ENCODE assay signal across 38 cellular contexts in genomic region chr4:18914182-18914581, GRCh38.
"Had no signal": no experiment of that assay in that cellular context is flagged by ENCODE, and none has a peak within 500 bp of the region (broad histone marks: within the 10 kb centered on the region; RNA-seq: fewer than 3 reads in every experiment).

No MANE protein-coding gene starts in this region.

- H3K9me3 ChIP-seq: ascending aorta, colonic mucosa, SK-N-SH had no signal

- H3K9ac ChIP-seq: KMS-11, SK-N-SH had no signal

- H3K27me3 ChIP-seq: ascending aorta, cardiac muscle cell, colonic mucosa, SJSA1 had no signal

- ATAC-seq: activated CD8-positive, alpha-beta memory T cell treated with anti-CD3 and anti-CD28 coated beads, Interleukin-2, amount 10 ng/mL, durations not matched to agents 7 days and 5 days; activated T-cell treated with anti-CD3 and anti-CD28 coated beads, Interleukin-2, amount 50 U/mL, for 72 hours had no signal

- H3K36me3 ChIP-seq: ascending aorta, cardiac muscle cell, colonic mucosa, SJSA1, WERI-Rb-1 had no signal

- H3K4me2 ChIP-seq: KMS-11, SK-N-SH had no signal

- DNase-seq: activated CD4-positive, alpha-beta memory T cell treated with anti-CD3 and anti-CD28 coated beads, Interleukin-2, amount 10 ng/mL, durations not matched to agents 7 days and 5 days; activated CD4-positive, alpha-beta T cell treated with anti-CD3 and anti-CD28 coated beads for 1 hour; activated CD4-positive, alpha-beta T cell treated with anti-CD3 and anti-CD28 coated beads for 48 hours; activated CD4-positive, CD25-positive, alpha-beta regulatory T cell; activated CD8-positive, alpha-beta memory T cell treated with anti-CD3 and anti-CD28 coated beads for 24 hours; activated CD8-positive, alpha-beta memory T cell treated with anti-CD3 and anti-CD28 coated beads, Interleukin-2, amount 10 ng/mL, durations not matched to agents 7 days and 5 days; activated CD8-positive, alpha-beta memory T cell treated with anti-CD3 and anti-CD28 coated beads, Interleukin-2, amount 50 U/mL, for 48 hours; activated gamma-delta T cell; activated naive CD4-positive, alpha-beta T cell treated with Interleukin-2 at 50 U/mL for 16 hours; activated naive CD8-positive, alpha-beta T cell treated with anti-CD3 and anti-CD28 coated beads, Interleukin-2, amount 10 ng/mL, durations not matched to agents 7 days and 5 days; activated T-cell treated with anti-CD3 and anti-CD28 coated beads, Interleukin-2, amount 50 U/mL, for 72 hours; amygdala; colonic mucosa; MM.1S; NCI-H1092 treated with DMSO at 0.1 percent for 48 hours; NCI-H1417; NCI-H146; NCI-H187; NCI-H2029 treated with DMSO at 0.1 percent for 48 hours; NCI-H2171 treated with DMSO at 0.1 percent for 48 hours; NCI-H2227 treated with DMSO at 0.1 percent for 48 hours; NCI-H446; NCI-H510A treated with DMSO at 0.1 percent for 48 hours; NCI-H69; NCI-H82; NK-92 treated with Interleukin-12 subunit alpha and Interleukin-12 subunit beta, amount 100 ng/mL, for 24 hours; SHP77 treated with DMSO at 0.1 percent for 48 hours; SK-N-SH; WERI-Rb-1 had no signal

- H3K4me1 ChIP-seq: ascending aorta, colonic mucosa, SJSA1 had no signal

- H3K27me3 Mint-ChIP-seq: activated CD4-positive, alpha-beta memory T cell treated with anti-CD3 and anti-CD28 coated beads, Interleukin-2, amount 10 ng/mL, durations not matched to agents 7 days and 5 days; activated CD8-positive, alpha-beta memory T cell treated with anti-CD3 and anti-CD28 coated beads, Interleukin-2, amount 10 ng/mL, durations not matched to agents 7 days and 5 days; activated naive CD4-positive, alpha-beta T cell treated with anti-CD3 and anti-CD28 coated beads, Interleukin-2, amount 50 U/mL, for 24 hours; activated naive CD8-positive, alpha-beta T cell treated with anti-CD3 and anti-CD28 coated beads, Interleukin-2, amount 10 ng/mL, durations not matched to agents 7 days and 5 days; central memory CD8-positive, alpha-beta T cell had no signal

- H3K4me1 Mint-ChIP-seq: activated CD4-positive, alpha-beta memory T cell treated with anti-CD3 and anti-CD28 coated beads, Interleukin-2, amount 10 ng/mL, durations not matched to agents 7 days and 5 days; activated CD8-positive, alpha-beta memory T cell treated with anti-CD3 and anti-CD28 coated beads, Interleukin-2, amount 10 ng/mL, durations not matched to agents 7 days and 5 days; activated naive CD4-positive, alpha-beta T cell treated with anti-CD3 and anti-CD28 coated beads, Interleukin-2, amount 50 U/mL, for 24 hours; activated naive CD8-positive, alpha-beta T cell treated with anti-CD3 and anti-CD28 coated beads, Interleukin-2, amount 10 ng/mL, durations not matched to agents 7 days and 5 days; brain; central memory CD8-positive, alpha-beta T cell had no signal

- H3K36me3 Mint-ChIP-seq: activated CD8-positive, alpha-beta memory T cell treated with anti-CD3 and anti-CD28 coated beads, Interleukin-2, amount 10 ng/mL, durations not matched to agents 7 days and 5 days; activated naive CD4-positive, alpha-beta T cell treated with anti-CD3 and anti-CD28 coated beads, Interleukin-2, amount 50 U/mL, for 24 hours; activated naive CD8-positive, alpha-beta T cell treated with anti-CD3 and anti-CD28 coated beads, Interleukin-2, amount 10 ng/mL, durations not matched to agents 7 days and 5 days; brain had no signal

- H3K27ac ChIP-seq: ascending aorta, cardiac muscle cell, colonic mucosa, KMS-11, SJSA1, WERI-Rb-1 had no signal

- H3K4me3 ChIP-seq: ascending aorta, cardiac muscle cell, colonic mucosa, SJSA1 had no signal

- H3K4me3 Mint-ChIP-seq: activated CD4-positive, alpha-beta memory T cell treated with anti-CD3 and anti-CD28 coated beads, Interleukin-2, amount 10 ng/mL, durations not matched to agents 7 days and 5 days; activated CD8-positive, alpha-beta memory T cell treated with anti-CD3 and anti-CD28 coated beads, Interleukin-2, amount 10 ng/mL, durations not matched to agents 7 days and 5 days; activated naive CD4-positive, alpha-beta T cell treated with anti-CD3 and anti-CD28 coated beads, Interleukin-2, amount 50 U/mL, for 24 hours; activated naive CD8-positive, alpha-beta T cell treated with anti-CD3 and anti-CD28 coated beads, Interleukin-2, amount 10 ng/mL, durations not matched to agents 7 days and 5 days; activated T-cell treated with anti-CD3 and anti-CD28 coated beads, Interleukin-2, amount 50 U/mL, for 72 hours; brain; central memory CD8-positive, alpha-beta T cell; T-helper 1 cell treated with Interleukin-12 subunit alpha and Interleukin-12 subunit beta and Interleukin-4 antibody, amounts not matched to agents 30 μg/mL and 1 μg/mL, for 36 hours had no signal

- H3K27ac Mint-ChIP-seq: activated CD4-positive, alpha-beta memory T cell treated with anti-CD3 and anti-CD28 coated beads, Interleukin-2, amount 10 ng/mL, durations not matched to agents 7 days and 5 days; activated CD8-positive, alpha-beta memory T cell treated with anti-CD3 and anti-CD28 coated beads, Interleukin-2, amount 10 ng/mL, durations not matched to agents 7 days and 5 days; activated naive CD4-positive, alpha-beta T cell treated with anti-CD3 and anti-CD28 coated beads, Interleukin-2, amount 50 U/mL, for 24 hours; activated naive CD8-positive, alpha-beta T cell treated with anti-CD3 and anti-CD28 coated beads, Interleukin-2, amount 10 ng/mL, durations not matched to agents 7 days and 5 days; activated T-cell treated with anti-CD3 and anti-CD28 coated beads, Interleukin-2, amount 50 U/mL, for 72 hours; activated T-helper 2 cell treated with anti-CD3 and anti-CD28 coated beads, Interferon-gamma antibody, Interleukin-2, Interleukin-4, amounts not matched to agents 10 μg/mL and 5 μg/mL and 100 μg/mL, durations not matched to agents 14 hours and 24 hours and 36 hours; brain; T-helper 1 cell treated with Interleukin-12 subunit alpha and Interleukin-12 subunit beta and Interleukin-4 antibody, amounts not matched to agents 30 μg/mL and 1 μg/mL, for 36 hours had no signal
